Comparison of ENCODE assay signal across 14 cellular contexts in the genomic region with DNA sequence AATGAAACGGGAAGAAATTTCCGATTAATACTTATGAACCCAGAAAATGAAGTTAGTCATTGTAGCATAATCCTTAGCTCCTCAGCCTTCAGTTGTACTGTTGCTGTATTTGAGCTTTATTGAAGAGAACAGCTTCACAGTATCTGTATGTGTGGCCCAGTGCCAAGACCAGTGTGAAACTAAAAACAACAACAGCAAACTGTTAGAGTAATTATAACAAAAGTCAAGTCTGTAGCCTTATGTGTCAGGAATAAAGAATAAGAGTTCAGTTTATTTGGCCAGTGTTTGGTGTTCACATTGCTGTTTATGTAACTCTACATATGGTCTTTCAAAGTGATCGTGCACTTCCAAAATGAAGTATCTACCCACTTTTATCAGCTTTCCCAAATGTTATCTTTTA.
A peak's percentile ranks its signal among the peaks of the same experiment; 100 is the strongest.
DNase-seq lines count a peak whose midpoint lies in the region; ATAC-seq and TF ChIP-seq lines count a peak whose summit lies in the region.
"Had no signal": no experiment of that assay in that cellular context is flagged by ENCODE, and none has a peak within 500 bp of the region (broad histone marks: within the 10 kb centered on the region; RNA-seq: fewer than 3 reads in every experiment).

No MANE protein-coding gene starts in this region.

- no peak overlapping the region for H3K23ac ChIP-seq in mesendoderm (ENCODE audit: low read length)

- no peak overlapping the region for H2BK120ac ChIP-seq in mesendoderm (ENCODE audit: low read depth, low read length)

- peaks cover 15% of the 10 kb centered on the region for H3K79me1 ChIP-seq in mesendoderm (ENCODE audit: low read length)

- H3K27ac Mint-ChIP-seq in natural killer cell = peak overlapping the region; percentile 57 to 63
- peak overlapping the region in 1 of 2 donors; percentile 77 for H3K27ac Mint-ChIP-seq in natural killer cell treated with Interleukin-12 subunit alpha and Interleukin-12 subunit beta and Interleukin-15 and Interleukin-18, amount 100 ng/mL, for 72 hours
- H3K27ac Mint-ChIP-seq: activated T-helper 1 cell treated with anti-CD3 and anti-CD28 coated beads, Interleukin-12 subunit alpha, Interleukin-12 subunit beta, Interleukin-2, Interleukin-4 antibody, amounts not matched to agents 30 ng/mL and 10 ng/mL and 1 ng/mL, durations not matched to agents 14 hours and 24 hours and 36 hours had no signal

- no peak for ATAC-seq in natural killer cell
- no peak for ATAC-seq in natural killer cell treated with Interleukin-12 subunit alpha and Interleukin-12 subunit beta and Interleukin-15 and Interleukin-18, amount 100 ng/mL, for 72 hours
- no peak for ATAC-seq in GM18870 (IDR thresholded peaks at IDR 0.05; ENCODE audit: unreplicated experiment)

- no peak overlapping the region for H2BK5ac ChIP-seq in mesendoderm (ENCODE audit: low read length)

- H3K4me3 ChIP-seq in mesendoderm (ENCODE audit: low read length) = no peak overlapping the region
- H3K4me3 ChIP-seq: esophagus muscularis mucosa had no signal

- H3K4ac ChIP-seq in mesendoderm (ENCODE audit: low read depth, low read length) = no peak overlapping the region

- no peak overlapping the region for H4K8ac ChIP-seq in mesendoderm (ENCODE audit: low read depth, low read length)

- no peak overlapping the region for H2BK15ac ChIP-seq in mesendoderm (replicated peaks; ENCODE audit: low read depth)

- intact Hi-C loops in natural killer cell (cut with micrococcal nuclease) = no loop called here

- no peaks in the 10 kb centered on the region for H3K9me3 Mint-ChIP-seq in natural killer cell
- H3K9me3 Mint-ChIP-seq in natural killer cell treated with Interleukin-12 subunit alpha and Interleukin-12 subunit beta and Interleukin-15 and Interleukin-18, amount 100 ng/mL, for 72 hours = no peaks in the 10 kb centered on the region
- H3K9me3 Mint-ChIP-seq: activated T-helper 1 cell treated with anti-CD3 and anti-CD28 coated beads, Interleukin-12 subunit alpha, Interleukin-12 subunit beta, Interleukin-2, Interleukin-4 antibody, amounts not matched to agents 30 ng/mL and 10 ng/mL and 1 ng/mL, durations not matched to agents 14 hours and 24 hours and 36 hours had no signal

- no peak overlapping the region for H4K5ac ChIP-seq in mesendoderm (ENCODE audit: low read length)

- H3K4me1 ChIP-seq in mesendoderm (ENCODE audit: control insufficient read depth, low read depth, low read length) = peaks cover 6% of the 10 kb centered on the region

- H3K56ac ChIP-seq in mesendoderm (ENCODE audit: low read length) = no peak overlapping the region

- peaks cover 90 to 93% of the 10 kb centered on the region in 2 donors for H3K4me1 Mint-ChIP-seq in natural killer cell
- peaks cover 52 to 66% of the 10 kb centered on the region in 2 donors for H3K4me1 Mint-ChIP-seq in natural killer cell treated with Interleukin-12 subunit alpha and Interleukin-12 subunit beta and Interleukin-15 and Interleukin-18, amount 100 ng/mL, for 72 hours (ENCODE audit: low read depth in 2 of 2)

- H3K27me3 ChIP-seq in mesendoderm (ENCODE audit: insufficient read depth, low read length, poor library complexity) = no peaks in the 10 kb centered on the region
- H3K27me3 ChIP-seq: breast epithelium, esophagus muscularis mucosa had no signal

- H3K36me3 Mint-ChIP-seq in natural killer cell = no peaks in the 10 kb centered on the region
- H3K36me3 Mint-ChIP-seq in natural killer cell treated with Interleukin-12 subunit alpha and Interleukin-12 subunit beta and Interleukin-15 and Interleukin-18, amount 100 ng/mL, for 72 hours = no peaks in the 10 kb centered on the region

- no CpG with 5 or more reads among the region's 3 CpGs for WGBS in mesendoderm (ENCODE audit: extremely low coverage, insufficient coverage, low lambda C conversion rate)

- H3K27me3 Mint-ChIP-seq in natural killer cell (ENCODE audit: low read depth in 2 of 2) = no peaks in the 10 kb centered on the region
- H3K27me3 Mint-ChIP-seq in natural killer cell treated with Interleukin-12 subunit alpha and Interleukin-12 subunit beta and Interleukin-15 and Interleukin-18, amount 100 ng/mL, for 72 hours = no peaks in the 10 kb centered on the region

- no peak overlapping the region for H2AK5ac ChIP-seq in mesendoderm (ENCODE audit: low read length)

- H3K4me2 ChIP-seq in mesendoderm (ENCODE audit: low read length) = no peak overlapping the region

- no peak for DNase-seq in natural killer cell
- DNase-seq in natural killer cell treated with Interleukin-12 subunit alpha and Interleukin-12 subunit beta and Interleukin-15 and Interleukin-18, amount 100 ng/mL, for 72 hours (ENCODE audit: low spot score) = no peak
- DNase-seq in cerebellar cortex (ENCODE audit: low spot score) = peak; percentile 60
- no peak for DNase-seq in mesendoderm
- no peak for DNase-seq in HCEC 1CT
- no peak for DNase-seq in epidermal melanocyte (ENCODE audit: insufficient read length, low spot score)
- DNase-seq in stimulated activated CD4-positive, alpha-beta T cell treated with anti-CD3 and anti-CD28 coated beads, Interleukin-4, amount 100 ng/mL, for 1 hour = no peak
- DNase-seq: activated CD4-positive, alpha-beta T cell treated with anti-CD3 and anti-CD28 coated beads for 4 hours; T-helper 1 cell had no signal

- no peak overlapping the region for H3K9ac ChIP-seq in mesendoderm (ENCODE audit: low read length)

- H3K36me3 ChIP-seq in mesendoderm (ENCODE audit: control insufficient read depth, insufficient read depth, low read length) = no peaks in the 10 kb centered on the region
- H3K36me3 ChIP-seq: breast epithelium, esophagus muscularis mucosa had no signal

- H3K27ac ChIP-seq in mesendoderm (ENCODE audit: low read depth, low read length) = no peak overlapping the region
- H3K27ac ChIP-seq: breast epithelium, HL-60 had no signal

- peak overlapping the region; percentile 75 for H3K18ac ChIP-seq in mesendoderm (ENCODE audit: low read length)

- H3K4me3 Mint-ChIP-seq in natural killer cell = no peak overlapping the region
- no peak overlapping the region for H3K4me3 Mint-ChIP-seq in natural killer cell treated with Interleukin-12 subunit alpha and Interleukin-12 subunit beta and Interleukin-15 and Interleukin-18, amount 100 ng/mL, for 72 hours
- H3K4me3 Mint-ChIP-seq: activated T-helper 1 cell treated with anti-CD3 and anti-CD28 coated beads, Interleukin-12 subunit alpha, Interleukin-12 subunit beta, Interleukin-2, Interleukin-4 antibody, amounts not matched to agents 30 ng/mL and 10 ng/mL and 1 ng/mL, durations not matched to agents 14 hours and 24 hours and 36 hours had no signal

- TF ChIP-seq CTCF in natural killer cell (IDR thresholded peaks at IDR 0.05) = no peak

- peaks cover 67% of the 10 kb centered on the region for H3K79me2 ChIP-seq in mesendoderm (ENCODE audit: control insufficient read depth, insufficient read depth, low read length)
